Comparison of ENCODE assay signal across 1 cellular context in the genomic region with DNA sequence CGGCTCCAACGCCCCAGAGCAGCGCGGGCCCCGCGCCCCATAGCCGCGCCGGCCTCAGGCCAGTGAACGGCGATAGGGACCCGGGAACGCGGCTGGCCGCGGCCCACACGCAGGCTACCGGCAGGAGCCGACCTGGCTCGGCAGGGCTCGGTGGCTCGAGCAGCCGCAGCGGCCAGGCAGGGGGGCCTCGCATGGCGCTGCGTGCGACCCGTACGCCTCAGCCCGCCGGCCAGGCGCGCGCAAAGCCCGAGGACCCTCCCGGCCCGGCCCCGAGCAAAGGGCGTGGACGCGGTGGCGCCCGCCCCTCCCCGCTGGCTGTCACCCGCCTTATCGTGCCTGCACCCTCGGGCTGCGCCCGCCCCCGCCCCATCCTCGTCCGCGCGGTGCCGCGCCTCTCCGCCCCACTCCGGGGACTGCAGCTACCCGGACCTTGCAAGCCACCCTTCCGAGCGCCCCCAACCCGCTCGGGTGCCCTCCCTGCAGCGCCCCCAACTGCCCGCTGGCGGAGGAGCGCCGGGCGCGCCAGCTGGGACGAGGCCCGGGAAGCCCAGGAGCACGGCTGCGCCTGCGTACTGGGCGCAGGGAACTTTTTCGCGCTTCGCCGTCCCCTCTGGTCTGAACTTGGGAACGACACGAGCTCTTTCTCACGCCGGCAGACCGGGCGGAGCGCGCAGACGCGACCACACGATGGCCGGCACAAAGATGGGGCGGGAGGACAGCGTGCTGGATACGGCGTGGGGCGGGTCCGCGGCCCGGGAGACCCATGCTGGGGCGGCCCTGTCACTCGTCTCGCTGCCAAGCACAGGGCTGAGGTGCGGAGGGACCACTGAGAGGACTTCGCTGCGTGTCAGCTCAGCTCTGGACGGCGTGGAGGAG.
TF ChIP-seq lines count a peak whose summit lies in the region.

Gene ABCB10, minus strand, starts transcription at position 248 of the 876 bp plus-strand sequence. Its CDS starts 55 bp downstream, at position 193.

TF ChIP-seq in HepG2, 621 proteins besides CTCF, POLR2A, EP300 and RAD21 (continued from another document and continues in another):
- no peak for TF ChIP-seq IRX3 (CRISPR knock-in tag; IDR thresholded peaks at IDR 0.05; ENCODE audit: borderline replicate concordance, low read depth)
- peak; percentile 76 for TF ChIP-seq KLF12 (CRISPR knock-in tag; IDR thresholded peaks at IDR 0.05; ENCODE audit: borderline replicate concordance)
- no peak for TF ChIP-seq SETDB1 (CRISPR knock-in tag; IDR thresholded peaks at IDR 0.05; ENCODE audit: borderline replicate concordance)
- no peak for TF ChIP-seq NFE2L2 (IDR thresholded peaks at IDR 0.05; ENCODE audit: low read length)
- no peak for TF ChIP-seq ATF1 (CRISPR knock-in tag; IDR thresholded peaks at IDR 0.05)
- no peak for TF ChIP-seq ZFP36L1 (CRISPR knock-in tag; IDR thresholded peaks at IDR 0.05)
- TF ChIP-seq JUND (CRISPR knock-in tag; IDR thresholded peaks at IDR 0.05), result no peak
- no peak for TF ChIP-seq FOXA3 (CRISPR knock-in tag; IDR thresholded peaks at IDR 0.05)
- TF ChIP-seq HMGXB3 (CRISPR knock-in tag; IDR thresholded peaks at IDR 0.05; ENCODE audit: borderline replicate concordance), result no peak
- TF ChIP-seq ZNF343 (CRISPR knock-in tag; IDR thresholded peaks at IDR 0.05), result peak; percentile 74; the same call in 1 of the 2 replicates
- TF ChIP-seq GATA4 (IDR thresholded peaks at IDR 0.05; ENCODE audit: borderline replicate concordance, low read depth), result no peak
- TF ChIP-seq CEBPB (IDR thresholded peaks at IDR 0.05; ENCODE audit: borderline replicate concordance, low read depth, low read length), result no peak
- no peak; the same call in 1 of the 2 replicates for TF ChIP-seq ZNF660 (CRISPR knock-in tag; IDR thresholded peaks at IDR 0.05; ENCODE audit: borderline replicate concordance, low read depth)
- TF ChIP-seq REL (CRISPR knock-in tag; conservative IDR thresholded peaks at IDR 0.05), result peak; percentile 85; the same call in 1 of the 2 replicates
- no peak for TF ChIP-seq HBP1 (CRISPR knock-in tag; IDR thresholded peaks at IDR 0.05; ENCODE audit: low read depth)
- TF ChIP-seq, protein P1, sequence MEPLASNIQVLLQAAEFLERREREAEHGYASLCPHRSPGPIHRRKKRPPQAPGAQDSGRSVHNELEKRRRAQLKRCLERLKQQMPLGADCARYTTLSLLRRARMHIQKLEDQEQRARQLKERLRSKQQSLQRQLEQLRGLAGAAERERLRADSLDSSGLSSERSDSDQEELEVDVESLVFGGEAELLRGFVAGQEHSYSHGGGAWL (CRISPR knock-in tag; IDR thresholded peaks at IDR 0.05), result peak; percentile 71
- TF ChIP-seq YEATS4 (CRISPR knock-in tag; IDR thresholded peaks at IDR 0.05; ENCODE audit: borderline replicate concordance), result peak; percentile 77
- no peak for TF ChIP-seq ZNF570 (CRISPR knock-in tag; IDR thresholded peaks at IDR 0.05; ENCODE audit: borderline replicate concordance)
- TF ChIP-seq, protein P2, sequence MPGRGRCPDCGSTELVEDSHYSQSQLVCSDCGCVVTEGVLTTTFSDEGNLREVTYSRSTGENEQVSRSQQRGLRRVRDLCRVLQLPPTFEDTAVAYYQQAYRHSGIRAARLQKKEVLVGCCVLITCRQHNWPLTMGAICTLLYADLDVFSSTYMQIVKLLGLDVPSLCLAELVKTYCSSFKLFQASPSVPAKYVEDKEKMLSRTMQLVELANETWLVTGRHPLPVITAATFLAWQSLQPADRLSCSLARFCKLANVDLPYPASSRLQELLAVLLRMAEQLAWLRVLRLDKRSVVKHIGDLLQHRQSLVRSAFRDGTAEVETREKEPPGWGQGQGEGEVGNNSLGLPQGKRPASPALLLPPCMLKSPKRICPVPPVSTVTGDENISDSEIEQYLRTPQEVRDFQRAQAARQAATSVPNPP (CRISPR knock-in tag; IDR thresholded peaks at IDR 0.05), result no peak; the same call in 1 of the 2 replicates
- no peak for TF ChIP-seq MTA3 (CRISPR knock-in tag; IDR thresholded peaks at IDR 0.05)
- peak; percentile 84 for TF ChIP-seq POGZ (CRISPR knock-in tag; IDR thresholded peaks at IDR 0.05)
- no peak for TF ChIP-seq SIX1 (CRISPR knock-in tag; IDR thresholded peaks at IDR 0.05; ENCODE audit: borderline replicate concordance)
- TF ChIP-seq ZNF792 (CRISPR knock-in tag; IDR thresholded peaks at IDR 0.05), result peak; percentile 75; the same call in 1 of the 2 replicates
- peak; percentile 51; the same call in 1 of the 2 replicates for TF ChIP-seq ZNF510 (CRISPR knock-in tag; IDR thresholded peaks at IDR 0.05; ENCODE audit: low read depth)
- no peak for TF ChIP-seq ZNF550 (CRISPR knock-in tag; IDR thresholded peaks at IDR 0.05; ENCODE audit: borderline replicate concordance)
- TF ChIP-seq, protein P3, sequence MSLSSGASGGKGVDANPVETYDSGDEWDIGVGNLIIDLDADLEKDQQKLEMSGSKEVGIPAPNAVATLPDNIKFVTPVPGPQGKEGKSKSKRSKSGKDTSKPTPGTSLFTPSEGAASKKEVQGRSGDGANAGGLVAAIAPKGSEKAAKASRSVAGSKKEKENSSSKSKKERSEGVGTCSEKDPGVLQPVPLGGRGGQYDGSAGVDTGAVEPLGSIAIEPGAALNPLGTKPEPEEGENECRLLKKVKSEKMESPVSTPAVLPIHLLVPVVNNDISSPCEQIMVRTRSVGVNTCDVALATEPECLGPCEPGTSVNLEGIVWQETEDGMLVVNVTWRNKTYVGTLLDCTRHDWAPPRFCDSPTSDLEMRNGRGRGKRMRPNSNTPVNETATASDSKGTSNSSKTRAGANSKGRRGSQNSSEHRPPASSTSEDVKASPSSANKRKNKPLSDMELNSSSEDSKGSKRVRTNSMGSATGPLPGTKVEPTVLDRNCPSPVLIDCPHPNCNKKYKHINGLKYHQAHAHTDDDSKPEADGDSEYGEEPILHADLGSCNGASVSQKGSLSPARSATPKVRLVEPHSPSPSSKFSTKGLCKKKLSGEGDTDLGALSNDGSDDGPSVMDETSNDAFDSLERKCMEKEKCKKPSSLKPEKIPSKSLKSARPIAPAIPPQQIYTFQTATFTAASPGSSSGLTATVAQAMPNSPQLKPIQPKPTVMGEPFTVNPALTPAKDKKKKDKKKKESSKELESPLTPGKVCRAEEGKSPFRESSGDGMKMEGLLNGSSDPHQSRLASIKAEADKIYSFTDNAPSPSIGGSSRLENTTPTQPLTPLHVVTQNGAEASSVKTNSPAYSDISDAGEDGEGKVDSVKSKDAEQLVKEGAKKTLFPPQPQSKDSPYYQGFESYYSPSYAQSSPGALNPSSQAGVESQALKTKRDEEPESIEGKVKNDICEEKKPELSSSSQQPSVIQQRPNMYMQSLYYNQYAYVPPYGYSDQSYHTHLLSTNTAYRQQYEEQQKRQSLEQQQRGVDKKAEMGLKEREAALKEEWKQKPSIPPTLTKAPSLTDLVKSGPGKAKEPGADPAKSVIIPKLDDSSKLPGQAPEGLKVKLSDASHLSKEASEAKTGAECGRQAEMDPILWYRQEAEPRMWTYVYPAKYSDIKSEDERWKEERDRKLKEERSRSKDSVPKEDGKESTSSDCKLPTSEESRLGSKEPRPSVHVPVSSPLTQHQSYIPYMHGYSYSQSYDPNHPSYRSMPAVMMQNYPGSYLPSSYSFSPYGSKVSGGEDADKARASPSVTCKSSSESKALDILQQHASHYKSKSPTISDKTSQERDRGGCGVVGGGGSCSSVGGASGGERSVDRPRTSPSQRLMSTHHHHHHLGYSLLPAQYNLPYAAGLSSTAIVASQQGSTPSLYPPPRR (CRISPR knock-in tag; IDR thresholded peaks at IDR 0.05; ENCODE audit: borderline replicate concordance), result no peak
- TF ChIP-seq SP1 (IDR thresholded peaks at IDR 0.05), result no peak
- TF ChIP-seq SP1 (CRISPR knock-in tag; IDR thresholded peaks at IDR 0.05), result no peak
- TF ChIP-seq GATAD1 (CRISPR knock-in tag; IDR thresholded peaks at IDR 0.05), result peak; percentile 79; the same call in 1 of the 2 replicates
- TF ChIP-seq POLR2AphosphoS5 (IDR thresholded peaks at IDR 0.05; ENCODE audit: low read depth, low read length), result peak; percentile 33; the same call in 1 of the 2 replicates
- TF ChIP-seq, protein P4, sequence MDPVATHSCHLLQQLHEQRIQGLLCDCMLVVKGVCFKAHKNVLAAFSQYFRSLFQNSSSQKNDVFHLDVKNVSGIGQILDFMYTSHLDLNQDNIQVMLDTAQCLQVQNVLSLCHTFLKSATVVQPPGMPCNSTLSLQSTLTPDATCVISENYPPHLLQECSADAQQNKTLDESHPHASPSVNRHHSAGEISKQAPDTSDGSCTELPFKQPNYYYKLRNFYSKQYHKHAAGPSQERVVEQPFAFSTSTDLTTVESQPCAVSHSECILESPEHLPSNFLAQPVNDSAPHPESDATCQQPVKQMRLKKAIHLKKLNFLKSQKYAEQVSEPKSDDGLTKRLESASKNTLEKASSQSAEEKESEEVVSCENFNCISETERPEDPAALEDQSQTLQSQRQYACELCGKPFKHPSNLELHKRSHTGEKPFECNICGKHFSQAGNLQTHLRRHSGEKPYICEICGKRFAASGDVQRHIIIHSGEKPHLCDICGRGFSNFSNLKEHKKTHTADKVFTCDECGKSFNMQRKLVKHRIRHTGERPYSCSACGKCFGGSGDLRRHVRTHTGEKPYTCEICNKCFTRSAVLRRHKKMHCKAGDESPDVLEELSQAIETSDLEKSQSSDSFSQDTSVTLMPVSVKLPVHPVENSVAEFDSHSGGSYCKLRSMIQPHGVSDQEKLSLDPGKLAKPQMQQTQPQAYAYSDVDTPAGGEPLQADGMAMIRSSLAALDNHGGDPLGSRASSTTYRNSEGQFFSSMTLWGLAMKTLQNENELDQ (CRISPR knock-in tag; IDR thresholded peaks at IDR 0.05; ENCODE audit: borderline replicate concordance), result peak; percentile 68; the same call in 1 of the 2 replicates
- TF ChIP-seq SRF (IDR thresholded peaks at IDR 0.05; ENCODE audit: low read depth, low read length), result peak; percentile 74
- TF ChIP-seq, protein P5, sequence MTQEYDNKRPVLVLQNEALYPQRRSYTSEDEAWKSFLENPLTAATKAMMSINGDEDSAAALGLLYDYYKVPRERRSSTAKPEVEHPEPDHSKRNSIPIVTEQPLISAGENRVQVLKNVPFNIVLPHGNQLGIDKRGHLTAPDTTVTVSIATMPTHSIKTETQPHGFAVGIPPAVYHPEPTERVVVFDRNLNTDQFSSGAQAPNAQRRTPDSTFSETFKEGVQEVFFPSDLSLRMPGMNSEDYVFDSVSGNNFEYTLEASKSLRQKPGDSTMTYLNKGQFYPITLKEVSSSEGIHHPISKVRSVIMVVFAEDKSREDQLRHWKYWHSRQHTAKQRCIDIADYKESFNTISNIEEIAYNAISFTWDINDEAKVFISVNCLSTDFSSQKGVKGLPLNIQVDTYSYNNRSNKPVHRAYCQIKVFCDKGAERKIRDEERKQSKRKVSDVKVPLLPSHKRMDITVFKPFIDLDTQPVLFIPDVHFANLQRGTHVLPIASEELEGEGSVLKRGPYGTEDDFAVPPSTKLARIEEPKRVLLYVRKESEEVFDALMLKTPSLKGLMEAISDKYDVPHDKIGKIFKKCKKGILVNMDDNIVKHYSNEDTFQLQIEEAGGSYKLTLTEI (CRISPR knock-in tag; conservative IDR thresholded peaks at IDR 0.05), result no peak
- 0 out of 2 replicates have a peak, but pooled peaks have one; percentile 55 for TF ChIP-seq PAX8 (CRISPR knock-in tag; IDR thresholded peaks at IDR 0.05; ENCODE audit: borderline replicate concordance)
